In the genomic region with DNA sequence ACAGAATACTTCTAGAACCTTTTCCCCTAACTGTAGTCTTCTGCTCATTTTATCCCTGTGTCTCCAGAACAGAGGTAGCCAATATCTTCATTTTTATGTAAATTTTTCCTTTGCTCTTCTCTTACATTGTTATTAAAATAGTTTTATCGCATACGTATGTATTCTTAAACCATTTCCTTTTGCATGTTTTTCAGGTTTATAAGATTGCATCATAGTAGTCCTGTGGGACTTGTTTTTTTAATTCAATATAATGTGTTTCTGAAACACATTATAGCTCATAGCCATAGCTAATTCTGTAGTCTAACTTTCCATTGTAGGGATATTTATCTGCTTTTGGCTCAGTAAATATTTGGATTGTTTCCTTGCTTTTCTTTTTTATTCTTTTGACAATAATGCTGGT, we compare ENCODE assay signal across 13 cellular contexts.
"Had no signal": no experiment of that assay in that cellular context is flagged by ENCODE, and none has a peak within 500 bp of the region (broad histone marks: within the 10 kb centered on the region; RNA-seq: fewer than 3 reads in every experiment).

No MANE protein-coding gene starts in this region.

- H3K4me3 Mint-ChIP-seq: activated T-cell treated with anti-CD3 and anti-CD28 coated beads, Interleukin-2, amount 50 U/mL, for 24 hours; stimulated activated effector memory CD8-positive, alpha-beta T cell treated with anti-CD3 and anti-CD28 coated beads, Interleukin-12 subunit alpha, Interleukin-12 subunit beta, amount 100 ng/mL, for 72 hours had no signal

- H3K36me3 Mint-ChIP-seq: naive thymus-derived CD8-positive, alpha-beta T cell; stimulated activated effector memory CD8-positive, alpha-beta T cell treated with anti-CD3 and anti-CD28 coated beads, Interleukin-12 subunit alpha, Interleukin-12 subunit beta, amount 100 ng/mL, for 72 hours had no signal

- H3K4me3 ChIP-seq: ascending aorta, heart left ventricle, mucosa of descending colon, right atrium auricular region, tibial nerve had no signal

- H3K27me3 ChIP-seq: ascending aorta, heart left ventricle, right atrium auricular region, tibial nerve had no signal

- H3K27ac ChIP-seq: ascending aorta, right atrium auricular region, tibial nerve had no signal

- H3K27ac Mint-ChIP-seq: stimulated activated effector memory CD8-positive, alpha-beta T cell treated with anti-CD3 and anti-CD28 coated beads, Interleukin-12 subunit alpha, Interleukin-12 subunit beta, amount 100 ng/mL, for 72 hours had no signal

- H3K36me3 ChIP-seq: ascending aorta, heart left ventricle, right atrium auricular region, tibial nerve had no signal

- ATAC-seq: mucosa of descending colon had no signal

- H3K9me3 ChIP-seq: ascending aorta, heart left ventricle, mucosa of descending colon, right atrium auricular region, tibial nerve had no signal

- DNase-seq: activated CD4-positive, alpha-beta T cell treated with anti-CD3 and anti-CD28 coated beads, Interleukin-2, amount 50 U/mL, for 1 hour; activated T-cell treated with anti-CD3 and anti-CD28 coated beads, Interleukin-2, amount 50 U/mL, for 24 hours; cortex of kidney; erythroblast; heart left ventricle; mammary epithelial cell; mucosa of descending colon had no signal

- H3K9me3 Mint-ChIP-seq: activated T-cell treated with anti-CD3 and anti-CD28 coated beads, Interleukin-2, amount 50 U/mL, for 24 hours; naive thymus-derived CD8-positive, alpha-beta T cell had no signal

- FAIRE-seq: islet of Langerhans had no signal

- H3K27me3 Mint-ChIP-seq: activated T-cell treated with anti-CD3 and anti-CD28 coated beads, Interleukin-2, amount 50 U/mL, for 24 hours; naive thymus-derived CD8-positive, alpha-beta T cell had no signal

- H3K4me1 Mint-ChIP-seq: naive thymus-derived CD8-positive, alpha-beta T cell had no signal
